In the genomic region with DNA sequence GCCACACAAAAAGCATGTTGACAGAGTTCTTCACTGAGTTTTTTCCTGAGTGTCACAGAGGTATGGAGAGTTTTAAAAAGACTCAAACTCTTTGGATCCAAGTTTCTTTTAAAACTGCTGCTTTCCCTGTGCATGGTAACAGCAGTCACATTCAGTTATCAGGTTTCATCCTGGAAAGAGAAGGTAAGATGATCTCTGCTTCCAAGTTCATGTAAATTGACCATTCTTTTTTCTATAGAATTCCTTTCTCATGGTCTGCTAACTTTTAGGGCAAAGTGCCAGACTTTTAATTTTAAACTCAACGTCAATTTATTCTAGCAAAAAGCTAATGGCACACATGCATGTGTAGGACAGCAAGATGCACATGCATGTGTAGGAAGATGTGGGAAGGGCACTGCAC, we compare ENCODE assay signal across 22 cellular contexts. TPM values are rescaled to one million over a fixed set of nuclear protein-coding genes. Genes with fewer than 3 reads are reported as not detected.
DNase-seq lines count a peak whose midpoint lies in the region; FAIRE-seq and TF ChIP-seq lines count a peak whose summit lies in the region.
"Had no signal": no experiment of that assay in that cellular context is flagged by ENCODE, and none has a peak within 500 bp of the region (broad histone marks: within the 10 kb centered on the region; RNA-seq: fewer than 3 reads in every experiment).

No MANE protein-coding gene starts in this region.

- H3K27me3 ChIP-seq in BLaER1: no peaks in the 10 kb centered on the region
- H3K27me3 ChIP-seq in parathyroid adenoma (ENCODE audit: control insufficient read depth, insufficient read depth, low read length): no peaks in the 10 kb centered on the region
- H3K27me3 ChIP-seq: BE2C had no signal

- no peaks in the 10 kb centered on the region for H3K79me2 ChIP-seq in parathyroid adenoma

- no peak overlapping the region for H3K4me3 ChIP-seq in BLaER1
- no peak overlapping the region for H3K4me3 ChIP-seq in parathyroid adenoma (ENCODE audit: low read depth, low read length)
- no peak overlapping the region for H3K4me3 ChIP-seq in kidney (ENCODE audit: low read length in 2 of 2)
- H3K4me3 ChIP-seq: A549, GM23338 had no signal

- H3K36me3 ChIP-seq in BLaER1 (no peaks in the 10 kb centered on the region), parathyroid adenoma (ENCODE audit: control insufficient read depth, insufficient read depth, low read length) (no peaks in the 10 kb centered on the region), kidney (ENCODE audit: control insufficient read depth in 1 of 2, insufficient read depth in 2 of 2, low read length in 2 of 2) (no peaks in the 10 kb centered on the region)
- H3K36me3 ChIP-seq: BE2C had no signal

- H3K4me2 ChIP-seq in BLaER1 (peak overlapping the region; percentile 34), parathyroid adenoma (ENCODE audit: low read length) (no peak overlapping the region)
- H3K4me2 ChIP-seq: A549, GM23338 had no signal

- H3K9me3 ChIP-seq in BLaER1 (no peaks in the 10 kb centered on the region), parathyroid adenoma (ENCODE audit: control insufficient read depth, low read length) (no peaks in the 10 kb centered on the region), kidney (ENCODE audit: control insufficient read depth in 1 of 2, low read length in 2 of 2) (no peaks in the 10 kb centered on the region)
- H3K9me3 ChIP-seq: A549, BE2C had no signal

- intact Hi-C loops in kidney (cut with DNase I): no loop called here

- DNase-seq in NCI-H69 (lab: John Stamatoyannopoulos, UW): peak; percentile 23
- DNase-seq in GM19239 (ENCODE audit: insufficient read length, low spot score): no peak
- DNase-seq in kidney: no peak
- no peak for DNase-seq in stimulated activated naive CD4-positive, alpha-beta T cell (lab: John Stamatoyannopoulos, UW)
- DNase-seq: 8988T; ACHN; AML-193; BE2C; Caco-2; CD4-positive, CD25-positive, alpha-beta regulatory T cell; CD8-positive, alpha-beta T cell; DMS153; DND-41; H9 had no signal

- TF ChIP-seq RAD21 in Ishikawa (IDR thresholded peaks at IDR 0.05; ENCODE audit: low read depth): no peak

- no peak overlapping the region for H3K27ac ChIP-seq in BLaER1
- H3K27ac ChIP-seq in parathyroid adenoma: no peak overlapping the region
- no peak overlapping the region for H3K27ac ChIP-seq in kidney (ENCODE audit: low read depth in 2 of 2, low read length in 2 of 2)
- H3K27ac ChIP-seq: A549, C4-2B had no signal

- TF ChIP-seq CTCF in parathyroid adenoma (IDR thresholded peaks at IDR 0.05): no peak
- TF ChIP-seq CTCF in kidney (IDR thresholded peaks at IDR 0.05; ENCODE audit: borderline replicate concordance, extremely low read depth, insufficient read depth): no peak

- H4K20me1 ChIP-seq in BLaER1: no peaks in the 10 kb centered on the region

- FAIRE-seq in GM19239 (lab: Jason Lieb, UNC): no peak
- no peak for FAIRE-seq in kidney (lab: Jason Lieb, UNC)
- FAIRE-seq: A549, G401.6, GM12892 had no signal

- peaks cover 13% of the 10 kb centered on the region for H3K4me1 ChIP-seq in BLaER1
- H3K4me1 ChIP-seq in parathyroid adenoma: peaks cover 9% of the 10 kb centered on the region
- no peaks in the 10 kb centered on the region for H3K4me1 ChIP-seq in kidney (ENCODE audit: control insufficient read depth in 1 of 2, insufficient read depth in 1 of 2, low read depth in 1 of 2, low read length in 2 of 2)
- H3K4me1 ChIP-seq: A549, BE2C, Caco-2 had no signal

- no peak overlapping the region for H3K9ac ChIP-seq in BLaER1
- H3K9ac ChIP-seq in parathyroid adenoma: no peak overlapping the region
- H3K9ac ChIP-seq in kidney (ENCODE audit: low read length in 2 of 2): no peak overlapping the region

- H2AFZ ChIP-seq in parathyroid adenoma: peak overlapping the region; percentile 34
- H2AFZ ChIP-seq: GM23338 had no signal

- peak; percentile 82 for TF ChIP-seq EP300 in Ishikawa (IDR thresholded peaks at IDR 0.05; ENCODE audit: borderline replicate concordance)

TF ChIP-seq in Ishikawa, 13 proteins besides CTCF, POLR2A, EP300 and RAD21:
- TF ChIP-seq TAF1 (IDR thresholded peaks at IDR 0.05; ENCODE audit: low read depth) (no peak), CREB1 (IDR thresholded peaks at IDR 0.05; ENCODE audit: low read depth) (no peak), NFIC (IDR thresholded peaks at IDR 0.05) (peak; percentile 82), REST (IDR thresholded peaks at IDR 0.05; ENCODE audit: low read depth) (0 out of 2 replicates have a peak, but pooled peaks have one; percentile 9), EGR1 (IDR thresholded peaks at IDR 0.05) (no peak), TCF12 (IDR thresholded peaks at IDR 0.05; ENCODE audit: low read depth) (peak; percentile 55; the same call in 1 of the 2 replicates), FOXM1 (IDR thresholded peaks at IDR 0.05; ENCODE audit: borderline replicate concordance, low read depth) (peak; percentile 68; the same call in 1 of the 2 replicates), MAX (IDR thresholded peaks at IDR 0.05) (peak; percentile 26; the same call in 1 of the 2 replicates), CEBPB (IDR thresholded peaks at IDR 0.05) (no peak), YY1 (IDR thresholded peaks at IDR 0.05; ENCODE audit: low read depth) (no peak), ZBTB7A (IDR thresholded peaks at IDR 0.05; ENCODE audit: low read depth) (no peak), TEAD4 (IDR thresholded peaks at IDR 0.05) (peak; percentile 50; the same call in 1 of the 2 replicates)
- TF ChIP-seq, protein P1, sequence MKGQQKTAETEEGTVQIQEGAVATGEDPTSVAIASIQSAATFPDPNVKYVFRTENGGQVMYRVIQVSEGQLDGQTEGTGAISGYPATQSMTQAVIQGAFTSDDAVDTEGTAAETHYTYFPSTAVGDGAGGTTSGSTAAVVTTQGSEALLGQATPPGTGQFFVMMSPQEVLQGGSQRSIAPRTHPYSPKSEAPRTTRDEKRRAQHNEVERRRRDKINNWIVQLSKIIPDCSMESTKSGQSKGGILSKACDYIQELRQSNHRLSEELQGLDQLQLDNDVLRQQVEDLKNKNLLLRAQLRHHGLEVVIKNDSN (IDR thresholded peaks at IDR 0.05): no peak

RNA-seq across cellular contexts. Expression of gene PRLR, which starts 52.5 kb away (rescaled TPM):
- 6.3 TPM for total RNA-seq in kidney
- polyA plus RNA-seq in kidney (ENCODE audit: insufficient read depth, low read depth, low replicate concordance): 9.3 TPM
- total RNA-seq: CD4-positive, CD25-positive, alpha-beta regulatory T cell; CD8-positive, alpha-beta T cell had no signal
- polyA plus RNA-seq: CD4-positive, CD25-positive, alpha-beta regulatory T cell had no signal
